Comparison of ENCODE assay signal across 8 cellular contexts in the genomic region with DNA sequence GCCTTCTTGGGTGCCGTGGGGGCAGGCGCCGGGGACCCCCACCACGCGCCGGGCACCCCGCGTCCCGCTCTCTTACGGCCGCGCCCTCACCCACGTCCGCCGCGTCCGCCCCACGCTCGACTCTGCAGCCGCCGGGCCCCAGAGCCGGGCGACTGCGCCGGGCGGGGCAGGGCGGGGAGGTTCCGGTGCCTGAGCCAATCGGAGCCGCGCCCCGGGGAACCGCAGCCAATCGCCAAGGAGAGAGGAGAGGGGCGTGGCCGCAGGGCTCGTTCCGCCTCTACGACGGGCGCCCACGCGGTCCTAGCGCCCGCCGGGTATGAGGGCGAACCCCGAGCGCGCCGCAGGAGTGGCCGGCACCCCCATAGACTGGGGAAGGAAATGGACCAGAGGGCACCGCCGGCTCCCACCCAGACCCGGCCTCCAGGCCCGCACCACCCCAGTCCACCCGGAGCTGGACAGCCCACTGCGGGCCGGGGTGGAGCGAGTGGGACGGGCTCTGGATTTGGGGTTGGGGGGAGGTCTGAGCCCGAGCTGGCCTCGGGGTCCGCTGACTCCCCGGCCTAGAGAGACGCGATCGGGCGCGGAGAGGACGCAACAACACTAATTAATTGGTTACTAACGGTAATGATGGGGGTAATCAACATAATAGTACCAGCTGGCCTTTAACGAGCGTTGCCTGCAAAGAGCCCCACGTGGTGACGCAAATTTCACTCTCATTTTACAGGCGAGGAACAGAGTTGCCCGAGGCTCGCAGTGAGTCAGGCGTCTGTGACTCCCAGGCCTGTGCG. TPM values are rescaled to one million over a fixed set of nuclear protein-coding genes. Genes with fewer than 3 reads are reported as not detected.
DNase-seq lines count a peak whose midpoint lies in the region; ATAC-seq and TF ChIP-seq lines count a peak whose summit lies in the region.

A gene (minus strand): TSS at position 126 of the 788 bp plus-strand sequence. CDS start 183 bp downstream, outside the sequence.

- H2AFZ ChIP-seq in GM23338 = peak within 1 kb of the TSS; percentile 99

- no peaks in the 10 kb centered on the region for H3K9me2 ChIP-seq in GM23338 (ENCODE audit: insufficient read depth)

- peak within 1 kb of the TSS; percentile 86 for H3K4me3 Mint-ChIP-seq in GM23338
- H3K4me3 Mint-ChIP-seq in natural killer cell treated with Interleukin-12 subunit alpha and Interleukin-12 subunit beta and Interleukin-15 and Interleukin-18, amount 100 ng/mL, for 72 hours = peak within 1 kb of the TSS; percentile 98

- H3K4me3 ChIP-seq in GM23338 = peak within 1 kb of the TSS; percentile 85
- peak within 1 kb of the TSS; percentile 72 for H3K4me3 ChIP-seq in fibroblast of mammary gland (ENCODE audit: control insufficient read depth, low read depth, low read length)

- H3K9me3 Mint-ChIP-seq in GM23338 = no peaks in the 10 kb centered on the region
- H3K9me3 Mint-ChIP-seq in natural killer cell treated with Interleukin-12 subunit alpha and Interleukin-12 subunit beta and Interleukin-15 and Interleukin-18, amount 100 ng/mL, for 72 hours = no peaks in the 10 kb centered on the region

- H3F3A ChIP-seq in GM23338 (replicated peaks; ENCODE audit: low read depth) = no peaks in the 10 kb centered on the region

- peak within 1 kb of the TSS; percentile 90 for H3K4me2 ChIP-seq in GM23338

- peaks cover 10% of the 10 kb centered on the region; the same call in 1 of the 2 replicates for H3K27me3 ChIP-seq in GM23338 (ENCODE audit: insufficient read depth)

- DNase-seq in EH (ENCODE audit: low read depth) (peak; percentile 95), GM23338 (ENCODE audit: low spot score) (peak; percentile 98), Kasumi-1 (lab: John Stamatoyannopoulos, UW) (peak; percentile 87 to 88), RKO (ENCODE audit: low spot score) (peak; percentile 95), fibroblast of mammary gland (ENCODE audit: low read depth) (peak; percentile 91)
- peak; percentile 87 to 93 for DNase-seq in activated T-helper 1 cell treated with anti-CD3 and anti-CD28 coated beads, Interleukin-2, amount 50 U/mL, for 16 hours (ENCODE audit: low read depth in 1 of 2, low spot score in 1 of 2)
- peak; percentile 97 for DNase-seq in natural killer cell treated with Interleukin-12 subunit alpha and Interleukin-12 subunit beta and Interleukin-15 and Interleukin-18, amount 100 ng/mL, for 72 hours (ENCODE audit: low spot score)
- peak; percentile 94 for DNase-seq in stimulated activated naive CD4-positive, alpha-beta T cell treated with Interleukin-2 at 50 U/mL for 16 hours (lab: John Stamatoyannopoulos, UW)

- no peak within 1 kb of the TSS; the same call in 1 of the 2 replicates for H3K27ac Mint-ChIP-seq in GM23338
- peak within 1 kb of the TSS; percentile 73 to 87 for H3K27ac Mint-ChIP-seq in natural killer cell treated with Interleukin-12 subunit alpha and Interleukin-12 subunit beta and Interleukin-15 and Interleukin-18, amount 100 ng/mL, for 72 hours

- H3K79me2 ChIP-seq in GM23338 (replicated peaks; ENCODE audit: insufficient read depth) = peaks cover 18% of the 10 kb centered on the region

- peak; percentile 92 for ATAC-seq in GM23338
- peak; percentile 97 to 98 for ATAC-seq in natural killer cell treated with Interleukin-12 subunit alpha and Interleukin-12 subunit beta and Interleukin-15 and Interleukin-18, amount 100 ng/mL, for 72 hours

- no peak within 1 kb of the TSS for H3K27ac ChIP-seq in GM23338 (ENCODE audit: low read depth)

- peaks cover 18% of the 10 kb centered on the region for H3K27me3 Mint-ChIP-seq in GM23338 (ENCODE audit: insufficient read depth, low read depth, poor library complexity)
- no peaks in the 10 kb centered on the region for H3K27me3 Mint-ChIP-seq in natural killer cell treated with Interleukin-12 subunit alpha and Interleukin-12 subunit beta and Interleukin-15 and Interleukin-18, amount 100 ng/mL, for 72 hours

- no peak for TF ChIP-seq CTCF in GM23338 (conservative IDR thresholded peaks at IDR 0.05; ENCODE audit: low read depth in 2 of 2)
- TF ChIP-seq CTCF in fibroblast of mammary gland (conservative IDR thresholded peaks at IDR 0.05; ENCODE audit: control insufficient read depth, insufficient read depth, low read depth, low read length) = no peak

- H3K4me1 Mint-ChIP-seq in GM23338 = peaks cover 7% of the 10 kb centered on the region
- peaks cover 22 to 32% of the 10 kb centered on the region in 2 donors for H3K4me1 Mint-ChIP-seq in natural killer cell treated with Interleukin-12 subunit alpha and Interleukin-12 subunit beta and Interleukin-15 and Interleukin-18, amount 100 ng/mL, for 72 hours (ENCODE audit: low read depth in 2 of 2)

- H4K20me1 ChIP-seq in GM23338 (replicated peaks; ENCODE audit: insufficient read depth) = peaks cover 6% of the 10 kb centered on the region; the same call in 1 of the 2 replicates

- H3K36me3 ChIP-seq in GM23338 (ENCODE audit: insufficient read depth) = no peaks in the 10 kb centered on the region

- H3K36me3 Mint-ChIP-seq in GM23338 (ENCODE audit: low read depth) = no peaks in the 10 kb centered on the region; the same call in 2 of the 3 replicates
- H3K36me3 Mint-ChIP-seq in natural killer cell treated with Interleukin-12 subunit alpha and Interleukin-12 subunit beta and Interleukin-15 and Interleukin-18, amount 100 ng/mL, for 72 hours = no peaks in the 10 kb centered on the region

- no peaks in the 10 kb centered on the region; the same call in 1 of the 2 replicates for H3K4me1 ChIP-seq in GM23338 (ENCODE audit: insufficient read depth)

TF ChIP-seq in GM23338, 12 proteins besides CTCF, POLR2A, EP300 and RAD21:
- TF ChIP-seq, protein P1, sequence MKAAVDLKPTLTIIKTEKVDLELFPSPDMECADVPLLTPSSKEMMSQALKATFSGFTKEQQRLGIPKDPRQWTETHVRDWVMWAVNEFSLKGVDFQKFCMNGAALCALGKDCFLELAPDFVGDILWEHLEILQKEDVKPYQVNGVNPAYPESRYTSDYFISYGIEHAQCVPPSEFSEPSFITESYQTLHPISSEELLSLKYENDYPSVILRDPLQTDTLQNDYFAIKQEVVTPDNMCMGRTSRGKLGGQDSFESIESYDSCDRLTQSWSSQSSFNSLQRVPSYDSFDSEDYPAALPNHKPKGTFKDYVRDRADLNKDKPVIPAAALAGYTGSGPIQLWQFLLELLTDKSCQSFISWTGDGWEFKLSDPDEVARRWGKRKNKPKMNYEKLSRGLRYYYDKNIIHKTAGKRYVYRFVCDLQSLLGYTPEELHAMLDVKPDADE (IDR thresholded peaks at IDR 0.05) = no peak
- TF ChIP-seq CREB1 (CRISPR knock-in tag; IDR thresholded peaks at IDR 0.05; ENCODE audit: low read depth) = peak; percentile 79
- no peak for TF ChIP-seq NANOG (IDR thresholded peaks at IDR 0.05; ENCODE audit: borderline replicate concordance)
- peak; percentile 65 for TF ChIP-seq POLR2AphosphoS5 (IDR thresholded peaks at IDR 0.05; ENCODE audit: low read depth)
- no peak for TF ChIP-seq ZNF114 (CRISPR knock-in tag; IDR thresholded peaks at IDR 0.05)
- TF ChIP-seq, protein P2, sequence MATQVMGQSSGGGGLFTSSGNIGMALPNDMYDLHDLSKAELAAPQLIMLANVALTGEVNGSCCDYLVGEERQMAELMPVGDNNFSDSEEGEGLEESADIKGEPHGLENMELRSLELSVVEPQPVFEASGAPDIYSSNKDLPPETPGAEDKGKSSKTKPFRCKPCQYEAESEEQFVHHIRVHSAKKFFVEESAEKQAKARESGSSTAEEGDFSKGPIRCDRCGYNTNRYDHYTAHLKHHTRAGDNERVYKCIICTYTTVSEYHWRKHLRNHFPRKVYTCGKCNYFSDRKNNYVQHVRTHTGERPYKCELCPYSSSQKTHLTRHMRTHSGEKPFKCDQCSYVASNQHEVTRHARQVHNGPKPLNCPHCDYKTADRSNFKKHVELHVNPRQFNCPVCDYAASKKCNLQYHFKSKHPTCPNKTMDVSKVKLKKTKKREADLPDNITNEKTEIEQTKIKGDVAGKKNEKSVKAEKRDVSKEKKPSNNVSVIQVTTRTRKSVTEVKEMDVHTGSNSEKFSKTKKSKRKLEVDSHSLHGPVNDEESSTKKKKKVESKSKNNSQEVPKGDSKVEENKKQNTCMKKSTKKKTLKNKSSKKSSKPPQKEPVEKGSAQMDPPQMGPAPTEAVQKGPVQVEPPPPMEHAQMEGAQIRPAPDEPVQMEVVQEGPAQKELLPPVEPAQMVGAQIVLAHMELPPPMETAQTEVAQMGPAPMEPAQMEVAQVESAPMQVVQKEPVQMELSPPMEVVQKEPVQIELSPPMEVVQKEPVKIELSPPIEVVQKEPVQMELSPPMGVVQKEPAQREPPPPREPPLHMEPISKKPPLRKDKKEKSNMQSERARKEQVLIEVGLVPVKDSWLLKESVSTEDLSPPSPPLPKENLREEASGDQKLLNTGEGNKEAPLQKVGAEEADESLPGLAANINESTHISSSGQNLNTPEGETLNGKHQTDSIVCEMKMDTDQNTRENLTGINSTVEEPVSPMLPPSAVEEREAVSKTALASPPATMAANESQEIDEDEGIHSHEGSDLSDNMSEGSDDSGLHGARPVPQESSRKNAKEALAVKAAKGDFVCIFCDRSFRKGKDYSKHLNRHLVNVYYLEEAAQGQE (IDR thresholded peaks at IDR 0.05; ENCODE audit: unreplicated experiment) = peak; percentile 15
TF ChIP-seq in GM23338: peak in this region for 3.

RNA-seq across cellular contexts. Expression of the gene that starts here (rescaled TPM):
- total RNA-seq in GM23338 (2014; rRNA removed; shearing (Covaris generic)) = 75.5 and 91.1 TPM in 2 replicates
- polyA plus RNA-seq in GM23338 (2016; fragmentation: Nextera tagmentation; extraction: Ambion mirVana) = 35.3 and 36.1 TPM in 2 replicates
- 10 to 100 TPM; 72.2 to 73.1 TPM for total RNA-seq in natural killer cell treated with Interleukin-12 subunit alpha and Interleukin-12 subunit beta and Interleukin-15 and Interleukin-18, amount 100 ng/mL, for 72 hours
